Comparison of ENCODE assay signal across 8 cellular contexts in the genomic region with DNA sequence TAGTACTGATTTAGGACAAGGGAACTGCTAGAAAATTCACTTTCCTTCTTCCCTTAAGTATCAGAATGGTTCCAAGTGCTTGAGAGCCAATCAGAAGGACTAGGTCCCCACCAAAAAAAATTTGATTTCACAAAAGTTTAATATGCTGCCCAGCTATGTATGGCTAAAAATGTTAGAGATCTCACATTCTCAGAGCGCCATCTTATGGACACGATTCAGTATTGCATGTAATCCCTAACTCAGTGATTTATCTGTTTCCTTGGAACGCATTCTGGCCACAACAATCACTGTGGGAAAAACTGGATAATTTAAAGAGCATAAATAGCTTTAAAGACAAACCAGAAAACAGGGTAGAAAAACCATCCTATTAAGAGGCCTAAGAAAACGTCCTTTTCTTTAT.
DNase-seq lines count a peak whose midpoint lies in the region; ATAC-seq, FAIRE-seq and TF ChIP-seq lines count a peak whose summit lies in the region.

No MANE protein-coding gene starts in this region.

- H3K27me3 ChIP-seq in ascending aorta, result no peaks in the 10 kb centered on the region
- H3K27me3 ChIP-seq in tibial nerve, result peaks cover 0 to 43% of the 10 kb centered on the region in 2 donors

- FAIRE-seq in G401.6 (lab: Jason Lieb, UNC), result peak; percentile 83

- intact Hi-C loops in ascending aorta (cut with DNase I), result loop anchor here (1.0 to 2.0 kb wide), 3 partner anchors 336 to 696 kb away; no protein-coding TSS in a partner anchor

- TF ChIP-seq CTCF in ascending aorta (IDR thresholded peaks at IDR 0.05) (peak; percentile 51 to 76 (median 65)), tibial nerve (IDR thresholded peaks at IDR 0.05) (peak; percentile 42 to 81 (median 73))

- DNase-seq in M059J (ENCODE audit: low read depth) (peak; percentile 43), ascending aorta (ENCODE audit: low spot score in 2 of 2) (no peak), inferior parietal cortex (ENCODE audit: extremely low spot score) (peak; percentile 63), tibial nerve (ENCODE audit: low spot score in 2 of 2) (peak in 1 of 2 donors; percentile 50), ecto neural progenitor cell (ENCODE audit: low spot score) (no peak), mucosa of gallbladder (ENCODE audit: low spot score) (no peak)

- no peak for TF ChIP-seq POLR2A in tibial nerve (IDR thresholded peaks at IDR 0.05)

- H3K27ac ChIP-seq in ascending aorta (no peak overlapping the region), tibial nerve (no peak overlapping the region)

- no peaks in the 10 kb centered on the region for H3K36me3 ChIP-seq in ascending aorta
- no peaks in the 10 kb centered on the region for H3K36me3 ChIP-seq in tibial nerve

- no peak for ATAC-seq in GM18867 (IDR thresholded peaks at IDR 0.05; ENCODE audit: unreplicated experiment)

- H3K4me3 ChIP-seq in ascending aorta (no peak overlapping the region), tibial nerve (no peak overlapping the region)

- WGBS in tibial nerve, 2 donors, result 1% methylated on average over 4 of the region's 4 CpGs

- H3K4me1 ChIP-seq in ascending aorta (no peaks in the 10 kb centered on the region), tibial nerve (peaks cover 0 to 4% (median 0%) of the 10 kb centered on the region in 4 donors)

- no peak for TF ChIP-seq EP300 in tibial nerve (IDR thresholded peaks at IDR 0.05)

- no peaks in the 10 kb centered on the region for H3K9me3 ChIP-seq in ascending aorta
- H3K9me3 ChIP-seq in tibial nerve, result no peaks in the 10 kb centered on the region

Comparison
In these comparisons a context has a peak if more than half of its experiments do, and no peak if none do; other contexts are left out.
1. DNase-seq: peak in M059J (single experiment) and inferior parietal cortex (single experiment); none in ascending aorta (0 of 2), ecto neural progenitor cell (single experiment) and mucosa of gallbladder (single experiment).